9 cellular contexts compared by ENCODE assay signal in genomic region chr5:27473300-27474053, GRCh38.
DNase-seq lines count a peak whose midpoint lies in the region; ATAC-seq and TF ChIP-seq lines count a peak whose summit lies in the region.
"Had no signal": no experiment of that assay in that cellular context is flagged by ENCODE, and none has a peak within 500 bp of the region (broad histone marks: within the 10 kb centered on the region; RNA-seq: fewer than 3 reads in every experiment).

No MANE protein-coding gene starts in this region.

- POLR2A ChIA-PET in activated CD4-positive, alpha-beta T cell treated with anti-CD3 and anti-CD28 coated beads for 36 hours (lab: Charles Lee) = no interaction called here

- peak overlapping the region; percentile 51 for H3K4me3 Mint-ChIP-seq in activated CD4-positive, alpha-beta T cell treated with anti-CD3 and anti-CD28 coated beads, Interleukin-2, amount 10 ng/mL, durations not matched to agents 24 days and 14 days
- no peak overlapping the region for H3K4me3 Mint-ChIP-seq in activated CD4-positive, alpha-beta T cell treated with anti-CD3 and anti-CD28 coated beads for 36 hours
- H3K4me3 Mint-ChIP-seq in brain (peak overlapping the region; percentile 70 to 87 (median 83)), osteocyte (ENCODE audit: unreplicated experiment) (peak overlapping the region; percentile 26)

- no peak for TF ChIP-seq CTCF in brain (conservative IDR thresholded peaks at IDR 0.05)
- TF ChIP-seq CTCF in osteocyte (IDR thresholded peaks at IDR 0.05) = no peak

- peaks cover 7% of the 10 kb centered on the region for H3K9me3 Mint-ChIP-seq in activated CD4-positive, alpha-beta T cell treated with anti-CD3 and anti-CD28 coated beads, Interleukin-2, amount 10 ng/mL, durations not matched to agents 24 days and 14 days
- H3K9me3 Mint-ChIP-seq in activated CD4-positive, alpha-beta T cell treated with anti-CD3 and anti-CD28 coated beads for 36 hours (ENCODE audit: low read depth) = peaks cover 17% of the 10 kb centered on the region
- H3K9me3 Mint-ChIP-seq in brain (peaks cover 16 to 50% (median 25%) of the 10 kb centered on the region in 5 experiments), osteocyte (ENCODE audit: unreplicated experiment) (peaks cover 24% of the 10 kb centered on the region)

- intact Hi-C loops in activated CD4-positive, alpha-beta T cell treated with anti-CD3 and anti-CD28 coated beads, Interleukin-2, amount 10 ng/mL, durations not matched to agents 24 days and 14 days (cut with micrococcal nuclease) = no loop called here
- intact Hi-C loops in activated CD4-positive, alpha-beta T cell treated with anti-CD3 and anti-CD28 coated beads for 36 hours (cut with DNase I, micrococcal nuclease) = no loop called here

- no peaks in the 10 kb centered on the region for H3K27me3 Mint-ChIP-seq in activated CD4-positive, alpha-beta T cell treated with anti-CD3 and anti-CD28 coated beads, Interleukin-2, amount 10 ng/mL, durations not matched to agents 24 days and 14 days
- no peaks in the 10 kb centered on the region for H3K27me3 Mint-ChIP-seq in activated CD4-positive, alpha-beta T cell treated with anti-CD3 and anti-CD28 coated beads for 36 hours
- H3K27me3 Mint-ChIP-seq in brain = no peaks in the 10 kb centered on the region
- H3K27me3 Mint-ChIP-seq in osteocyte (ENCODE audit: unreplicated experiment) = no peaks in the 10 kb centered on the region

- no peaks in the 10 kb centered on the region for H3K36me3 Mint-ChIP-seq in activated CD4-positive, alpha-beta T cell treated with anti-CD3 and anti-CD28 coated beads, Interleukin-2, amount 10 ng/mL, durations not matched to agents 24 days and 14 days (ENCODE audit: low read depth)
- no peaks in the 10 kb centered on the region for H3K36me3 Mint-ChIP-seq in activated CD4-positive, alpha-beta T cell treated with anti-CD3 and anti-CD28 coated beads for 36 hours (ENCODE audit: low read depth)
- H3K36me3 Mint-ChIP-seq in brain (peaks cover 42% of the 10 kb centered on the region), osteocyte (ENCODE audit: unreplicated experiment) (no peaks in the 10 kb centered on the region)

- no peak overlapping the region for H3K27ac Mint-ChIP-seq in activated CD4-positive, alpha-beta T cell treated with anti-CD3 and anti-CD28 coated beads, Interleukin-2, amount 10 ng/mL, durations not matched to agents 24 days and 14 days
- no peak overlapping the region for H3K27ac Mint-ChIP-seq in activated CD4-positive, alpha-beta T cell treated with anti-CD3 and anti-CD28 coated beads for 36 hours
- peak overlapping the region; percentile 1 to 94 (median 91) for H3K27ac Mint-ChIP-seq in brain
- no peak overlapping the region for H3K27ac Mint-ChIP-seq in osteocyte (ENCODE audit: unreplicated experiment)

- DNase-seq in activated CD4-positive, alpha-beta T cell treated with anti-CD3 and anti-CD28 coated beads, Interleukin-2, amount 10 ng/mL, durations not matched to agents 24 days and 14 days = no peak
- DNase-seq in activated CD4-positive, alpha-beta T cell treated with anti-CD3 and anti-CD28 coated beads for 36 hours = no peak
- DNase-seq in NCI-H446 (lab: John Stamatoyannopoulos, UW) (peak; percentile 64 to 92), osteocyte (ENCODE audit: extremely low spot score, unreplicated experiment) (no peak), glomerular visceral epithelial cell (ENCODE audit: extremely low spot score) (no peak), globus pallidus (ENCODE audit: low spot score) (no peak)
- DNase-seq: activated CD8-positive, alpha-beta memory T cell treated with anti-CD3 and anti-CD28 coated beads for 24 hours had no signal

- CTCF ChIA-PET in activated CD4-positive, alpha-beta T cell treated with anti-CD3 and anti-CD28 coated beads for 36 hours (lab: Charles Lee) = no interaction called here

- H3K4me1 Mint-ChIP-seq in activated CD4-positive, alpha-beta T cell treated with anti-CD3 and anti-CD28 coated beads, Interleukin-2, amount 10 ng/mL, durations not matched to agents 24 days and 14 days = no peaks in the 10 kb centered on the region
- no peaks in the 10 kb centered on the region for H3K4me1 Mint-ChIP-seq in activated CD4-positive, alpha-beta T cell treated with anti-CD3 and anti-CD28 coated beads for 36 hours
- peaks cover 28% of the 10 kb centered on the region for H3K4me1 Mint-ChIP-seq in brain
- peaks cover 10% of the 10 kb centered on the region for H3K4me1 Mint-ChIP-seq in osteocyte (ENCODE audit: unreplicated experiment)

- ATAC-seq in activated CD4-positive, alpha-beta T cell treated with anti-CD3 and anti-CD28 coated beads for 36 hours = no peak
- no peak for ATAC-seq in GM21786 (IDR thresholded peaks at IDR 0.05; ENCODE audit: unreplicated experiment)

Comparison
In these comparisons a context has a peak if more than half of its experiments do, and no peak if none do; other contexts are left out.
1. DNase-seq: peak in NCI-H446 (2 of 2); none in activated CD4-positive, alpha-beta T cell treated with anti-CD3 and anti-CD28 coated beads, Interleukin-2, amount 10 ng/mL, durations not matched to agents 24 days and 14 days (single experiment), activated CD4-positive, alpha-beta T cell treated with anti-CD3 and anti-CD28 coated beads for 36 hours (single experiment), osteocyte (single experiment), glomerular visceral epithelial cell (single experiment) and globus pallidus (single experiment).
2. H3K27ac Mint-ChIP-seq: peak in brain (5 of 5); none in activated CD4-positive, alpha-beta T cell treated with anti-CD3 and anti-CD28 coated beads, Interleukin-2, amount 10 ng/mL, durations not matched to agents 24 days and 14 days (single experiment), activated CD4-positive, alpha-beta T cell treated with anti-CD3 and anti-CD28 coated beads for 36 hours (single experiment) and osteocyte (single experiment).